2 cellular contexts compared by ENCODE assay signal in the genomic region with DNA sequence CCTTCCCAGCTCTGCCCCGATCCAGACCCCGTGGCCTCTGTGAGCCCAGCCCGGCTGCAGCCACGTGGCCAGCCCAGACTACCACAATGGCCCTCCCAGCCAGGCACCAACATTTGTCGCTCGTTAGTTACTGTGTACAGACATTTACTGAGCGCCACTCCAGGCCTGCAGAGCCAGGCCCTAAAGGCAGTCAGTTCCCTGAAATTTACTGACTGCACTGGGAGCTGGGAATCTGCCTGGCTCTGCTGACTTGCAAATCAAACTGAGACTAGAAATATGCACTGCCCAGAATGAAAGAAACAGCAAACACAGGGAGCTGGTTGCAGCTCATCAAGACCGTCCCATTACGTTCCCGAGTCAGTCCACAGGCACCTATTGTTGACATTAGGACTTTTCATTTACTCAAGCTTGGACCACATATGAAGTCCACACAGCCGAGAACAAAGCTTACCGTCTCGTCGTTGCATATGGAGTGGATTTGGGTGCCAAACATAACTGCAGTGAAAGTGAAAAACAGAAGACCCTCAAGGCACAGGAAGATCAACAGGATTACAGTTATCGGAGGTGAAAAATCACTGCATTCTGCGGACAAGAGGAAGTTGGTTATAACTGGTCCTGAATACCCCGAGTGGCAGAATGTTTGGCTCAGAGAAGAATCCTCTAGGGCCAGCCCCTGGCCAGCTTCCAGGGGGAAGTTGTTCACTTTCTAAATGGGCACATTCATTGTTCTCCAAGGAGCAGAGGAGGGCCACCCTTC.
A peak's percentile ranks its signal among the peaks of the same experiment; 100 is the strongest.
TF ChIP-seq lines count a peak whose summit lies in the region.

No MANE protein-coding gene starts in this region.

TF ChIP-seq in HepG2, 621 proteins besides CTCF, POLR2A, EP300 and RAD21 (continues in another document):
- no peak for TF ChIP-seq HNRNPLL (IDR thresholded peaks at IDR 0.05; ENCODE audit: low read depth, low read length, poor library complexity, severe bottlenecking)
- no peak for TF ChIP-seq RFX3 (CRISPR knock-in tag; IDR thresholded peaks at IDR 0.05)
- peak; percentile 57; the same call in 1 of the 2 replicates for TF ChIP-seq ZNF44 (CRISPR knock-in tag; IDR thresholded peaks at IDR 0.05)
- peak; percentile 87; the same call in 1 of the 2 replicates for TF ChIP-seq ZBTB26 (CRISPR knock-in tag; IDR thresholded peaks at IDR 0.05; ENCODE audit: borderline replicate concordance)
- no peak for TF ChIP-seq HIVEP1 (CRISPR knock-in tag; IDR thresholded peaks at IDR 0.05)
- TF ChIP-seq MXI1 (IDR thresholded peaks at IDR 0.05; ENCODE audit: borderline replicate concordance, low read depth, low read length): 0 out of 3 replicates have a peak, but pooled peaks have one; percentile 13
- TF ChIP-seq, protein P1, sequence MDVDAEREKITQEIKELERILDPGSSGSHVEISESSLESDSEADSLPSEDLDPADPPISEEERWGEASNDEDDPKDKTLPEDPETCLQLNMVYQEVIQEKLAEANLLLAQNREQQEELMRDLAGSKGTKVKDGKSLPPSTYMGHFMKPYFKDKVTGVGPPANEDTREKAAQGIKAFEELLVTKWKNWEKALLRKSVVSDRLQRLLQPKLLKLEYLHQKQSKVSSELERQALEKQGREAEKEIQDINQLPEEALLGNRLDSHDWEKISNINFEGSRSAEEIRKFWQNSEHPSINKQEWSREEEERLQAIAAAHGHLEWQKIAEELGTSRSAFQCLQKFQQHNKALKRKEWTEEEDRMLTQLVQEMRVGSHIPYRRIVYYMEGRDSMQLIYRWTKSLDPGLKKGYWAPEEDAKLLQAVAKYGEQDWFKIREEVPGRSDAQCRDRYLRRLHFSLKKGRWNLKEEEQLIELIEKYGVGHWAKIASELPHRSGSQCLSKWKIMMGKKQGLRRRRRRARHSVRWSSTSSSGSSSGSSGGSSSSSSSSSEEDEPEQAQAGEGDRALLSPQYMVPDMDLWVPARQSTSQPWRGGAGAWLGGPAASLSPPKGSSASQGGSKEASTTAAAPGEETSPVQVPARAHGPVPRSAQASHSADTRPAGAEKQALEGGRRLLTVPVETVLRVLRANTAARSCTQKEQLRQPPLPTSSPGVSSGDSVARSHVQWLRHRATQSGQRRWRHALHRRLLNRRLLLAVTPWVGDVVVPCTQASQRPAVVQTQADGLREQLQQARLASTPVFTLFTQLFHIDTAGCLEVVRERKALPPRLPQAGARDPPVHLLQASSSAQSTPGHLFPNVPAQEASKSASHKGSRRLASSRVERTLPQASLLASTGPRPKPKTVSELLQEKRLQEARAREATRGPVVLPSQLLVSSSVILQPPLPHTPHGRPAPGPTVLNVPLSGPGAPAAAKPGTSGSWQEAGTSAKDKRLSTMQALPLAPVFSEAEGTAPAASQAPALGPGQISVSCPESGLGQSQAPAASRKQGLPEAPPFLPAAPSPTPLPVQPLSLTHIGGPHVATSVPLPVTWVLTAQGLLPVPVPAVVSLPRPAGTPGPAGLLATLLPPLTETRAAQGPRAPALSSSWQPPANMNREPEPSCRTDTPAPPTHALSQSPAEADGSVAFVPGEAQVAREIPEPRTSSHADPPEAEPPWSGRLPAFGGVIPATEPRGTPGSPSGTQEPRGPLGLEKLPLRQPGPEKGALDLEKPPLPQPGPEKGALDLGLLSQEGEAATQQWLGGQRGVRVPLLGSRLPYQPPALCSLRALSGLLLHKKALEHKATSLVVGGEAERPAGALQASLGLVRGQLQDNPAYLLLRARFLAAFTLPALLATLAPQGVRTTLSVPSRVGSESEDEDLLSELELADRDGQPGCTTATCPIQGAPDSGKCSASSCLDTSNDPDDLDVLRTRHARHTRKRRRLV (CRISPR knock-in tag; IDR thresholded peaks at IDR 0.05): peak; percentile 43; the same call in 1 of the 2 replicates
- TF ChIP-seq ZNF460 (CRISPR knock-in tag; IDR thresholded peaks at IDR 0.05; ENCODE audit: borderline replicate concordance): no peak
- TF ChIP-seq, protein P2, sequence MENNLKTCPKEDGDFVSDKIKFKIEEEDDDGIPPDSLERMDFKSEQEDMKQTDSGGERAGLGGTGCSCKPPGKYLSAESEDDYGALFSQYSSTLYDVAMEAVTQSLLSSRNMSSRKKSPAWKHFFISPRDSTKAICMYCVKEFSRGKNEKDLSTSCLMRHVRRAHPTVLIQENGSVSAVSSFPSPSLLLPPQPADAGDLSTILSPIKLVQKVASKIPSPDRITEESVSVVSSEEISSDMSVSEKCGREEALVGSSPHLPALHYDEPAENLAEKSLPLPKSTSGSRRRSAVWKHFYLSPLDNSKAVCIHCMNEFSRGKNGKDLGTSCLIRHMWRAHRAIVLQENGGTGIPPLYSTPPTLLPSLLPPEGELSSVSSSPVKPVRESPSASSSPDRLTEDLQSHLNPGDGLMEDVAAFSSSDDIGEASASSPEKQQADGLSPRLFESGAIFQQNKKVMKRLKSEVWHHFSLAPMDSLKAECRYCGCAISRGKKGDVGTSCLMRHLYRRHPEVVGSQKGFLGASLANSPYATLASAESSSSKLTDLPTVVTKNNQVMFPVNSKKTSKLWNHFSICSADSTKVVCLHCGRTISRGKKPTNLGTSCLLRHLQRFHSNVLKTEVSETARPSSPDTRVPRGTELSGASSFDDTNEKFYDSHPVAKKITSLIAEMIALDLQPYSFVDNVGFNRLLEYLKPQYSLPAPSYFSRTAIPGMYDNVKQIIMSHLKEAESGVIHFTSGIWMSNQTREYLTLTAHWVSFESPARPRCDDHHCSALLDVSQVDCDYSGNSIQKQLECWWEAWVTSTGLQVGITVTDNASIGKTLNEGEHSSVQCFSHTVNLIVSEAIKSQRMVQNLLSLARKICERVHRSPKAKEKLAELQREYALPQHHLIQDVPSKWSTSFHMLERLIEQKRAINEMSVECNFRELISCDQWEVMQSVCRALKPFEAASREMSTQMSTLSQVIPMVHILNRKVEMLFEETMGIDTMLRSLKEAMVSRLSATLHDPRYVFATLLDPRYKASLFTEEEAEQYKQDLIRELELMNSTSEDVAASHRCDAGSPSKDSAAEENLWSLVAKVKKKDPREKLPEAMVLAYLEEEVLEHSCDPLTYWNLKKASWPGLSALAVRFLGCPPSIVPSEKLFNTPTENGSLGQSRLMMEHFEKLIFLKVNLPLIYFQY (CRISPR knock-in tag; IDR thresholded peaks at IDR 0.05; ENCODE audit: borderline replicate concordance): peak; percentile 73; the same call in 1 of the 2 replicates
- no peak for TF ChIP-seq ZNF569 (CRISPR knock-in tag; IDR thresholded peaks at IDR 0.05; ENCODE audit: borderline replicate concordance)
- TF ChIP-seq KDM6A (CRISPR knock-in tag; IDR thresholded peaks at IDR 0.05; ENCODE audit: low read depth): no peak
- TF ChIP-seq CBX2 (IDR thresholded peaks at IDR 0.05; ENCODE audit: low read depth, low read length): no peak
- TF ChIP-seq CBX2 (CRISPR knock-in tag; IDR thresholded peaks at IDR 0.05; ENCODE audit: low read depth): no peak
- TF ChIP-seq ZMYM4 (CRISPR knock-in tag; IDR thresholded peaks at IDR 0.05): peak; percentile 37; the same call in 1 of the 2 replicates

TF ChIP-seq in HEK293T, 16 proteins besides CTCF, POLR2A, EP300 and RAD21:
- TF ChIP-seq SP1 (IDR thresholded peaks at IDR 0.05) (no peak), ARNT (IDR thresholded peaks at IDR 0.05) (no peak), L3MBTL2 (conservative IDR thresholded peaks at IDR 0.05) (no peak), FOXA1 (IDR thresholded peaks at IDR 0.05) (no peak), BHLHE40 (IDR thresholded peaks at IDR 0.05; ENCODE audit: borderline replicate concordance) (no peak), FOXM1 (IDR thresholded peaks at IDR 0.05; ENCODE audit: borderline replicate concordance) (no peak), HDGF (IDR thresholded peaks at IDR 0.05; ENCODE audit: borderline replicate concordance) (no peak), CTBP1 (IDR thresholded peaks at IDR 0.05; ENCODE audit: borderline replicate concordance) (no peak), SUZ12 (IDR thresholded peaks at IDR 0.05) (no peak), ZNF384 (IDR thresholded peaks at IDR 0.05) (no peak), NFRKB (IDR thresholded peaks at IDR 0.05) (no peak), FOXK2 (IDR thresholded peaks at IDR 0.05) (no peak)
- TF ChIP-seq, protein P3, sequence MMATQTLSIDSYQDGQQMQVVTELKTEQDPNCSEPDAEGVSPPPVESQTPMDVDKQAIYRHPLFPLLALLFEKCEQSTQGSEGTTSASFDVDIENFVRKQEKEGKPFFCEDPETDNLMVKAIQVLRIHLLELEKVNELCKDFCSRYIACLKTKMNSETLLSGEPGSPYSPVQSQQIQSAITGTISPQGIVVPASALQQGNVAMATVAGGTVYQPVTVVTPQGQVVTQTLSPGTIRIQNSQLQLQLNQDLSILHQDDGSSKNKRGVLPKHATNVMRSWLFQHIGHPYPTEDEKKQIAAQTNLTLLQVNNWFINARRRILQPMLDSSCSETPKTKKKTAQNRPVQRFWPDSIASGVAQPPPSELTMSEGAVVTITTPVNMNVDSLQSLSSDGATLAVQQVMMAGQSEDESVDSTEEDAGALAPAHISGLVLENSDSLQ (IDR thresholded peaks at IDR 0.05): no peak
TF ChIP-seq in HEK293T: peak in this region for 0.
